8 cellular contexts compared by ENCODE assay signal in the genomic region with DNA sequence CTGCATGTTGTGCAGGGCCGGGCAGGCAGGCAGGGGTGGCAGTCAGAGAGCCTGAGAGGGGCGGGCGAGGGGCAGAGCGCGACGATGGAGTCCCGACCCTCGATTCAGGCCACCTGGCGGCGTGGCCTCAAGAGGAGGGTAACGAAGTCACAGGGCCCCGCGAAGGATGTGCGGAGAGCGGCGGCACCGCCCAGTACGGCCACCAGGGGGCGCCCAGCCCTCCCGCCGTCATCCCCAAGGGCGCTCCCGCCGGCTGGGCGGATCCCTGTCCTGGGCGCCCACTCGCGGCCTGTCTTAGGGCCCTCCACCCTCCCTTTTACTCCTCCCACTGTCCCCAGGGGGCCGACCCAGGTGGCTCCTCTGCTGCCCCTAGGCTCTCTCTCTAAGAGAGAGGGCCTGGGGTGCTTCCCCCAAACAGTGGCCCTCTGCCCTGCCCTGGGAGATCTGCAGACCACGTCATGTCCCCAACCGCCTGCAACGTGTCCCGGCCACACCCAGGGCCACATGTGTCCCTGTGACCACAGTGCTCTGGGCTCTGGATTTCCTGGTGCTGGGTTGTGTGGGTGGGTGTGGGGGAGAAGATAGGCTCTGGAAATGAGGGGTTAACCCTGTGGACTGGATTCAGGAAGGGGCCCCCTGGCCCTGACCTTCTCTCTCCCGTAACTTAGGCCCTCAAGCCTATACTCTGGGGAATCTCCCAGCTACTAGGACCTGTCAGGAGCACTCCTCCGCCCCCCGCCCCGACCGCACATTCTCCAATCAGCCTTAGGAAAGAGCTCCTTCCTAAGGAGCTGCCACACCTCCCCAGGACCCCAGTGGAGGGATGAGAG. TPM values are rescaled to one million over a fixed set of nuclear protein-coding genes. Genes with fewer than 3 reads are reported as not detected.
DNase-seq lines count a peak whose midpoint lies in the region; ATAC-seq, FAIRE-seq and TF ChIP-seq lines count a peak whose summit lies in the region.

No MANE protein-coding gene starts in this region.

- H3K9me1 ChIP-seq in K562 (ENCODE audit: control insufficient read depth, insufficient read depth, low read length) = no peaks in the 10 kb centered on the region

- H3K79me2 ChIP-seq in K562 (ENCODE audit: control insufficient read depth, insufficient read depth, low read length) (no peaks in the 10 kb centered on the region), smooth muscle cell (ENCODE audit: low read depth) (no peaks in the 10 kb centered on the region)

- peaks cover 15 to 36% of the 10 kb centered on the region in 2 experiments for H3K4me1 ChIP-seq in K562 (replicated peaks in 1 of 2; ENCODE audit: control insufficient read depth in 2 of 2, insufficient read depth in 2 of 2, low read length in 2 of 2)
- no peaks in the 10 kb centered on the region for H3K4me1 ChIP-seq in smooth muscle cell (ENCODE audit: low read depth)

- peak; percentile 95 for ATAC-seq in K562
- ATAC-seq in GM18519 (IDR thresholded peaks at IDR 0.05; ENCODE audit: low FRiP score, unreplicated experiment) = no peak

- H3K4me3 ChIP-seq in K562 = 0 out of 2 replicates have a peak overlapping the region, but pooled peaks have one; percentile 3
- peak overlapping the region; percentile 38 for H3K4me3 ChIP-seq in smooth muscle cell

- H3K36me3 ChIP-seq in K562 (ENCODE audit: control insufficient read depth, insufficient read depth, low read length) = no peaks in the 10 kb centered on the region
- no peaks in the 10 kb centered on the region for H3K36me3 ChIP-seq in smooth muscle cell (ENCODE audit: low read depth)

- FAIRE-seq in K562 (lab: Jason Lieb, UNC) = peak; percentile 84

- H3K9me3 Mint-ChIP-seq in HFFc6 = no peaks in the 10 kb centered on the region

- 7% methylated on average over 38 of the region's 38 CpGs for WGBS in K562 (ENCODE audit: insufficient coverage, low coverage, missing lambda C conversion rate)
- 59% methylated on average over 11 of the region's 38 CpGs for WGBS in smooth muscle cell (ENCODE audit: low lambda C conversion rate)

- H3K9ac ChIP-seq in K562 (ENCODE audit: insufficient read depth in 1 of 2, low read depth in 2 of 2, low read length in 2 of 2) = peak overlapping the region; percentile 71 to 87
- H3K9ac ChIP-seq in smooth muscle cell (ENCODE audit: low read depth) = no peak overlapping the region

- 0 out of 2 replicates have a peak overlapping the region, but pooled peaks have one; percentile 28 for H3K4me3 Mint-ChIP-seq in HFFc6

- peak overlapping the region; percentile 89 for H3K27ac ChIP-seq in K562 (ENCODE audit: extremely low read depth, low read depth, low read length)
- H3K27ac ChIP-seq in smooth muscle cell (ENCODE audit: low read depth) = no peak overlapping the region

- peak overlapping the region; percentile 91 for H2AFZ ChIP-seq in K562 (ENCODE audit: low read depth, low read length)
- peak overlapping the region; percentile 74 for H2AFZ ChIP-seq in smooth muscle cell (ENCODE audit: low read depth)

- peaks cover 2% of the 10 kb centered on the region for H3K27me3 Mint-ChIP-seq in HFFc6 (ENCODE audit: insufficient read depth)

- H3F3A ChIP-seq in smooth muscle cell (ENCODE audit: low read depth) = no peaks in the 10 kb centered on the region

- BruUV-seq in K562 (replicated peaks; lab: Mats Ljungman, UMichigan) = no TSS peak

- no peaks in the 10 kb centered on the region for H4K20me1 ChIP-seq in K562 (replicated peaks; ENCODE audit: control insufficient read depth, insufficient read depth, low read length)
- H4K20me1 ChIP-seq in smooth muscle cell (ENCODE audit: low read depth) = no peaks in the 10 kb centered on the region

- peak; percentile 82 for TF ChIP-seq POLR2A in K562 (conservative IDR thresholded peaks at IDR 0.05)

- in situ Hi-C loops in K562 (cut with MboI) = loop anchor here (10.0 kb wide), 1 partner anchor 321 kb away; a partner anchor contains a TSS

- H3K4me2 ChIP-seq in K562 (ENCODE audit: insufficient read depth, low read length) (peak overlapping the region; percentile 62), smooth muscle cell (peak overlapping the region; percentile 85)

- TF ChIP-seq CTCF in GM12873 (IDR thresholded peaks at IDR 0.05; ENCODE audit: insufficient read depth, low read depth, low read length, missing control alignments) (peak; percentile 97), HFFc6 (IDR thresholded peaks at IDR 0.05) (peak; percentile 100), K562 (IDR thresholded peaks at IDR 0.05 in 2 of 3, conservative IDR thresholded peaks at IDR 0.05 in 1 of 3; ENCODE audit: insufficient read depth in 2 of 3, low read depth in 1 of 3, low read length in 3 of 3) (peak; percentile 93 to 98 (median 97)), smooth muscle cell (IDR thresholded peaks at IDR 0.05; ENCODE audit: borderline replicate concordance, insufficient read depth, poor library complexity, severe bottlenecking) (peak; percentile 92)

- POLR2A ChIA-PET in K562 (lab: Yijun Ruan, JAX) = interaction anchor here (1.0 to 1.4 kb wide), 3 partner anchors 8 to 20 kb away, joined by 3 to 4 read pairs (median 3); no protein-coding TSS in a partner anchor

- intact Hi-C loops in K562 (cut with micrococcal nuclease) = loop anchor here (1.0 kb wide), 2 partner anchors 47 to 236 kb away; no protein-coding TSS in a partner anchor

- no peaks in the 10 kb centered on the region for H3K9me3 ChIP-seq in K562 (replicated peaks; ENCODE audit: control insufficient read depth, insufficient read depth, low read depth, low read length)
- no peaks in the 10 kb centered on the region for H3K9me3 ChIP-seq in smooth muscle cell (replicated peaks; ENCODE audit: low read depth)

- H3K27me3 ChIP-seq in K562 (ENCODE audit: control insufficient read depth in 2 of 2, insufficient read depth in 2 of 2, low read length in 2 of 2) = no peaks in the 10 kb centered on the region
- H3K27me3 ChIP-seq in smooth muscle cell (ENCODE audit: low read depth) = no peaks in the 10 kb centered on the region

- no peaks in the 10 kb centered on the region for H3K4me1 Mint-ChIP-seq in HFFc6 (ENCODE audit: low read depth)

- H3K27ac Mint-ChIP-seq in HFFc6 = peak overlapping the region; percentile 29; the same call in 1 of the 2 replicates

- peak; percentile 29; the same call in 1 of the 2 replicates for TF ChIP-seq EP300 in K562 (IDR thresholded peaks at IDR 0.05; ENCODE audit: low read length)

- TF ChIP-seq RAD21 in K562 (CRISPR knock-in tag; conservative IDR thresholded peaks at IDR 0.05 in 1 of 2, IDR thresholded peaks at IDR 0.05 in 1 of 2) = peak; percentile 88 to 89

- H3K36me3 Mint-ChIP-seq in HFFc6 (ENCODE audit: low read depth) = no peaks in the 10 kb centered on the region

- CTCF ChIA-PET in K562 (lab: Yijun Ruan, JAX; ENCODE audit: low intra/inter-chr PET ratio) = interaction anchor here (0.6 to 2.1 kb wide), 5 partner anchors 9 to 236 kb away, joined by 3 to 18 read pairs (median 5); no protein-coding TSS in a partner anchor

- DNase-seq in HFFc6 (peak; percentile 27), NCI-H1105 treated with DMSO at 0.1 percent for 48 hours (lab: John Stamatoyannopoulos, UW) (peak; percentile 51), UCSD-AML1 (lab: John Stamatoyannopoulos, UW; ENCODE audit: unreplicated experiment) (peak; percentile 87), K562 (ENCODE audit: extremely low read depth in 1 of 4, low spot score in 3 of 4) (peak; percentile 92 to 96 (median 94)), iPS-NIHi7 (ENCODE audit: extremely low spot score) (peak; percentile 91), smooth muscle cell (lab: John Stamatoyannopoulos, UW; ENCODE audit: unreplicated experiment) (peak; percentile 40)

RNA-seq across cellular contexts. Expression of a gene that starts 5.9 kb away (rescaled TPM):
- total RNA-seq in HFFc6 (2021; fragmentation: NEBNext Ultra II Directional; extraction: Animal tissue kit (Norgen Biotek cat#: 25700)) = not detected
- 2.4 and 7.0 TPM in 2 replicates for total RNA-seq in K562 (2011; cell fraction: chromatin; rRNA removed; ENCODE audit: low replicate concordance)
- total RNA-seq in K562 (2011; cell fraction: nucleolus; rRNA removed) = 3.7 and 4.3 TPM in 2 replicates
- total RNA-seq in K562 (2011; cell fraction: nucleoplasm; rRNA removed) = 3.2 and 4.1 TPM in 2 replicates
- 0.14 and 1.3 TPM in 2 replicates for total RNA-seq in K562 (2014; rRNA removed)
- total RNA-seq in K562 (2014; rRNA removed; fragmentation: Illumina TruSeq; extraction: Trizol) = 0.18 and 0.35 TPM in 2 replicates
- total RNA-seq in K562 (2015; rRNA removed; fragmentation: Illumina TruSeq; extraction: Trizol) = 0.49 and 0.76 TPM in 2 replicates
- total RNA-seq in K562 (2021) = 0.85 and 1.2 TPM in 2 replicates
- polyA plus RNA-seq in K562 (2011; rRNA removed) = 0.81 and 1.6 TPM in 2 replicates
- 1.5 and 3.0 TPM in 2 replicates for polyA plus RNA-seq in K562 (2011; cell fraction: cytosol; rRNA removed)
- polyA plus RNA-seq in K562 (2011; cell fraction: nucleus; rRNA removed) = 3.3 and 4.5 TPM in 2 replicates
- 1.7 and 6.2 TPM in 2 replicates for polyA plus RNA-seq in K562 (2012)
- polyA plus RNA-seq in K562 (2014; fragmentation: Illumina TruSeq; extraction: Trizol) = 0.70 and 1.00 TPM in 2 replicates
- polyA plus RNA-seq in K562 (2014; fragmentation: Nextera tagmentation; extraction: Ambion mirVana) = under 1 TPM; 0.24 to 0.38 TPM
- polyA plus RNA-seq in K562 (2014; rRNA removed) = 0.36 and 0.81 TPM in 2 replicates
- 0.95 and 1.2 TPM in 2 replicates for polyA minus RNA-seq in K562 (2011; rRNA and poly(A)+ RNA removed)
- polyA minus RNA-seq in K562 (2011; cell fraction: cytosol; rRNA and poly(A)+ RNA removed) = not detected in 2 replicates
- 1.1 and 2.0 TPM in 2 replicates for polyA minus RNA-seq in K562 (2011; cell fraction: nucleus; rRNA and poly(A)+ RNA removed)
- total RNA-seq in smooth muscle cell = not detected in 2 replicates
- polyA plus RNA-seq in smooth muscle cell = not detected in 2 replicates

RNA-seq across cellular contexts. Expression of a gene that starts 13.1 kb away (rescaled TPM):
- total RNA-seq in HFFc6 (2021; fragmentation: NEBNext Ultra II Directional; extraction: Animal tissue kit (Norgen Biotek cat#: 25700)) = not detected
- not detected in 2 replicates for total RNA-seq in K562 (2011; cell fraction: chromatin; rRNA removed; ENCODE audit: low replicate concordance)
- total RNA-seq in K562 (2011; cell fraction: nucleolus; rRNA removed) = not detected in 2 replicates
- total RNA-seq in K562 (2011; cell fraction: nucleoplasm; rRNA removed) = not detected in 2 replicates
- total RNA-seq in K562 (2014; rRNA removed) (not detected in 2 replicates), K562 (2014; rRNA removed; fragmentation: Illumina TruSeq; extraction: Trizol) (not detected in 2 replicates), K562 (2015; rRNA removed; fragmentation: Illumina TruSeq; extraction: Trizol) (not detected in 2 replicates), K562 (2021) (not detected in 2 replicates), smooth muscle cell (not detected in 2 replicates)
- polyA plus RNA-seq in K562 (2011; rRNA removed) (not detected in 2 replicates), K562 (2014; fragmentation: Illumina TruSeq; extraction: Trizol) (not detected in 2 replicates), K562 (2014; fragmentation: Nextera tagmentation; extraction: Ambion mirVana) (not detected), K562 (2014; rRNA removed) (not detected in 2 replicates), smooth muscle cell (not detected in 2 replicates)
- polyA plus RNA-seq in K562 (2011; cell fraction: cytosol; rRNA removed) = 0.06 TPM in 1 of 2 replicates, not detected in the other
- 0.07 TPM in 1 of 2 replicates, not detected in the other for polyA plus RNA-seq in K562 (2011; cell fraction: nucleus; rRNA removed)
- polyA plus RNA-seq in K562 (2012) = not detected in 2 replicates
- not detected in 2 replicates for polyA minus RNA-seq in K562 (2011; rRNA and poly(A)+ RNA removed)
- polyA minus RNA-seq in K562 (2011; cell fraction: cytosol; rRNA and poly(A)+ RNA removed) = not detected in 2 replicates
- not detected in 2 replicates for polyA minus RNA-seq in K562 (2011; cell fraction: nucleus; rRNA and poly(A)+ RNA removed)

RNA-seq across cellular contexts. Expression of a gene that starts 22.3 kb away (rescaled TPM):
- not detected for total RNA-seq in HFFc6 (2021; fragmentation: NEBNext Ultra II Directional; extraction: Animal tissue kit (Norgen Biotek cat#: 25700))
- not detected in 2 replicates for total RNA-seq in K562 (2011; cell fraction: chromatin; rRNA removed; ENCODE audit: low replicate concordance)
- not detected in 2 replicates for total RNA-seq in K562 (2011; cell fraction: nucleolus; rRNA removed)
- not detected in 2 replicates for total RNA-seq in K562 (2011; cell fraction: nucleoplasm; rRNA removed)
- not detected in 2 replicates for total RNA-seq in K562 (2014; rRNA removed)
- total RNA-seq in K562 (2014; rRNA removed; fragmentation: Illumina TruSeq; extraction: Trizol) = not detected in 2 replicates
- not detected in 2 replicates for total RNA-seq in K562 (2015; rRNA removed; fragmentation: Illumina TruSeq; extraction: Trizol)
- not detected in 2 replicates for total RNA-seq in K562 (2021)
- polyA plus RNA-seq in K562 (2011; rRNA removed) = not detected in 2 replicates
- polyA plus RNA-seq in K562 (2011; cell fraction: cytosol; rRNA removed) = not detected in 2 replicates
- not detected in 2 replicates for polyA plus RNA-seq in K562 (2011; cell fraction: nucleus; rRNA removed)
- polyA plus RNA-seq in K562 (2012) = 0.07 TPM in 1 of 2 replicates, not detected in the other
- not detected in 2 replicates for polyA plus RNA-seq in K562 (2014; fragmentation: Illumina TruSeq; extraction: Trizol)
- polyA plus RNA-seq in K562 (2014; fragmentation: Nextera tagmentation; extraction: Ambion mirVana) = not detected
- polyA plus RNA-seq in K562 (2014; rRNA removed) = not detected in 2 replicates
- not detected in 2 replicates for polyA minus RNA-seq in K562 (2011; rRNA and poly(A)+ RNA removed)
- polyA minus RNA-seq in K562 (2011; cell fraction: cytosol; rRNA and poly(A)+ RNA removed) = not detected in 2 replicates
- not detected in 2 replicates for polyA minus RNA-seq in K562 (2011; cell fraction: nucleus; rRNA and poly(A)+ RNA removed)
- not detected in 2 replicates for total RNA-seq in smooth muscle cell
- not detected in 2 replicates for polyA plus RNA-seq in smooth muscle cell

RNA-seq across cellular contexts. Expression of a gene that starts 25.0 kb away (rescaled TPM):
- total RNA-seq in HFFc6 (2021; fragmentation: NEBNext Ultra II Directional; extraction: Animal tissue kit (Norgen Biotek cat#: 25700)) = 100 to 1,000 TPM in 1 of 6 experiments, 10 to 100 TPM in 5; 89.8 to 113 (median 98.9) TPM
- 178 and 539 TPM in 2 replicates for total RNA-seq in K562 (2011; cell fraction: chromatin; rRNA removed; ENCODE audit: low replicate concordance)
- 265 and 279 TPM in 2 replicates for total RNA-seq in K562 (2011; cell fraction: nucleolus; rRNA removed)
- 167 and 175 TPM in 2 replicates for total RNA-seq in K562 (2011; cell fraction: nucleoplasm; rRNA removed)
- total RNA-seq in K562 (2014; rRNA removed) = 15.0 and 16.9 TPM in 2 replicates
- total RNA-seq in K562 (2014; rRNA removed; fragmentation: Illumina TruSeq; extraction: Trizol) = 9.9 and 10.0 TPM in 2 replicates
- total RNA-seq in K562 (2015; rRNA removed; fragmentation: Illumina TruSeq; extraction: Trizol) = 10.4 and 11.6 TPM in 2 replicates
- total RNA-seq in K562 (2021) = 32.8 and 43.5 TPM in 2 replicates
- polyA plus RNA-seq in K562 (2011; rRNA removed) = 22.9 and 48.4 TPM in 2 replicates
- polyA plus RNA-seq in K562 (2011; cell fraction: cytosol; rRNA removed) = 30.2 and 36.7 TPM in 2 replicates
- polyA plus RNA-seq in K562 (2011; cell fraction: nucleus; rRNA removed) = 238 and 295 TPM in 2 replicates
- 24.3 and 29.4 TPM in 2 replicates for polyA plus RNA-seq in K562 (2012)
- 24.1 and 30.0 TPM in 2 replicates for polyA plus RNA-seq in K562 (2014; fragmentation: Illumina TruSeq; extraction: Trizol)
- 1 to 10 TPM in 1 of 2 experiments, under 1 TPM in 1; 0.75 to 1.8 TPM for polyA plus RNA-seq in K562 (2014; fragmentation: Nextera tagmentation; extraction: Ambion mirVana)
- 25.1 and 32.7 TPM in 2 replicates for polyA plus RNA-seq in K562 (2014; rRNA removed)
- 24.9 and 34.3 TPM in 2 replicates for polyA minus RNA-seq in K562 (2011; rRNA and poly(A)+ RNA removed)
- 24.5 and 42.6 TPM in 2 replicates for polyA minus RNA-seq in K562 (2011; cell fraction: cytosol; rRNA and poly(A)+ RNA removed)
- polyA minus RNA-seq in K562 (2011; cell fraction: nucleus; rRNA and poly(A)+ RNA removed) = 67.9 and 90.5 TPM in 2 replicates
- 47.7 and 74.3 TPM in 2 replicates for total RNA-seq in smooth muscle cell
- polyA plus RNA-seq in smooth muscle cell = 92.4 and 107 TPM in 2 replicates

RNA-seq across cellular contexts. Expression of a gene that starts 29.6 kb away (rescaled TPM):
- total RNA-seq in HFFc6 (2021; fragmentation: NEBNext Ultra II Directional; extraction: Animal tissue kit (Norgen Biotek cat#: 25700)) = 1 to 10 TPM; 7.2 to 8.5 (median 8.2) TPM
- total RNA-seq in K562 (2011; cell fraction: chromatin; rRNA removed; ENCODE audit: low replicate concordance) = 9.9 and 32.8 TPM in 2 replicates
- total RNA-seq in K562 (2011; cell fraction: nucleolus; rRNA removed) = 32.9 and 43.2 TPM in 2 replicates
- total RNA-seq in K562 (2011; cell fraction: nucleoplasm; rRNA removed) = 15.0 and 22.7 TPM in 2 replicates
- total RNA-seq in K562 (2014; rRNA removed) (21.1 and 27.1 TPM in 2 replicates), K562 (2014; rRNA removed; fragmentation: Illumina TruSeq; extraction: Trizol) (13.0 and 13.1 TPM in 2 replicates), K562 (2015; rRNA removed; fragmentation: Illumina TruSeq; extraction: Trizol) (15.9 and 16.3 TPM in 2 replicates), K562 (2021) (22.5 and 24.5 TPM in 2 replicates), smooth muscle cell (6.0 and 6.7 TPM in 2 replicates)
- polyA plus RNA-seq in K562 (2011; rRNA removed) (17.6 and 21.9 TPM in 2 replicates), K562 (2014; fragmentation: Illumina TruSeq; extraction: Trizol) (13.7 and 15.5 TPM in 2 replicates), K562 (2014; fragmentation: Nextera tagmentation; extraction: Ambion mirVana) (1 to 10 TPM; 2.8 to 3.5 TPM), K562 (2014; rRNA removed) (24.5 and 28.7 TPM in 2 replicates), smooth muscle cell (7.0 and 9.0 TPM in 2 replicates)
- polyA plus RNA-seq in K562 (2011; cell fraction: cytosol; rRNA removed) = 17.2 and 40.7 TPM in 2 replicates
- 12.1 and 14.4 TPM in 2 replicates for polyA plus RNA-seq in K562 (2011; cell fraction: nucleus; rRNA removed)
- 13.7 and 14.7 TPM in 2 replicates for polyA plus RNA-seq in K562 (2012)
- polyA minus RNA-seq in K562 (2011; rRNA and poly(A)+ RNA removed) = 14.8 and 17.9 TPM in 2 replicates
- 7.6 and 12.9 TPM in 2 replicates for polyA minus RNA-seq in K562 (2011; cell fraction: cytosol; rRNA and poly(A)+ RNA removed)
- polyA minus RNA-seq in K562 (2011; cell fraction: nucleus; rRNA and poly(A)+ RNA removed) = 15.3 and 25.1 TPM in 2 replicates

Comparison
In these comparisons a context has a peak if more than half of its experiments do, and no peak if none do; other contexts are left out.
1. DNase-seq: peak in every context shown above with its lines; median percentile 94 in K562; 91 in iPS-NIHi7; 87 in UCSD-AML1; 51 in NCI-H1105 treated with DMSO at 0.1 percent for 48 hours; 40 in smooth muscle cell; 27 in HFFc6.